Comparison of ENCODE assay signal across 9 cellular contexts in the genomic region with DNA sequence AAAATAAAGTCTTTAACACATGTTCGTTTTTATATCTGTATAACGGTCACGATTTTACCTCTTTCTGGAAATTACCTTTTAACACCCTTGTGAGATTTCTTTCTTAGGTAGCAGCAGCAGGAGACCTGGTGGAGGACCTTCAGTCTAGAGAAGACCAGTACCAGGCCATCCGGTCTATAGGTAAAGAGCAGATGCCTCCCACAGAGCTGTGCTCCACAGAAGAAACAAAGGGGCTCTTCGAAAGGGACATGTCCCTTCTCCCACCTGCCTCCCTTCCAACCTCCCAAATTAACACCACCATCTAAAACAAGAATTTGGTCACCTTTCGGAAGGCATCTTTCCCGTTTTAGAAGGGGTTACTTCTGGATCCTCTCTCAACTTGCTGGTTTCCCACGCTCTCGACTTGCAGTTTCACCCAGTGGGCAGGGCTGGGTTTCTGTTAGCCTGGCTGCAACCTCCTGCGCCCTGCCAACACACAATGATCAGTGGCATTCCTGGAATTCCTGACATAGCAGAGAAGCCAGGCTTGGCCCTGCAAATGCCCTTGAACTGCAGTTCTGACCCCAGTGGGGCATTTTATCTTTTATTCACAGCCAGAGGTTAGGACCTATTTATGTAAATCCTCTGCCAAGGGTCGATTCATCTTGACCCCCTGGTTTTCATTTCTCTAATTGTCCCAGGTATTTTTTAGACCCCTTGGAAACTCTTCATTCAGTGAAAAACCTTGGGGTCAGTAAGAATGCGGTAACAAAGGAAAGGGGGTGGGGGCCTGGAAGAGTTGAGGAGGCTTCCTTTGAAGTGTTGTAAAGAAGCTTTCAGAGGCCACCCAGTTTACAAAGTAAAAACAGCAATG.
DNase-seq lines count a peak whose midpoint lies in the region; ATAC-seq and TF ChIP-seq lines count a peak whose summit lies in the region.
"Had no signal": no experiment of that assay in that cellular context is flagged by ENCODE, and none has a peak within 500 bp of the region (broad histone marks: within the 10 kb centered on the region; RNA-seq: fewer than 3 reads in every experiment).

No MANE protein-coding gene starts in this region.

- peak; percentile 55 for DNase-seq in GM23248
- DNase-seq in T1000 (lab: John Stamatoyannopoulos, UW), result peak; percentile 25
- DNase-seq in heart left ventricle, result peak in 3 of 5 donors; percentile 25 to 60 (median 27)
- no peak for DNase-seq in SHP77 treated with DMSO at 0.1 percent for 48 hours (lab: John Stamatoyannopoulos, UW)
- DNase-seq in HFFc6, result no peak

- H3K27ac ChIP-seq in GM23248 (no peak overlapping the region), heart left ventricle (peak overlapping the region in 9 of 12 donors; percentile 4 to 83 (median 55)), parathyroid adenoma (peak overlapping the region; percentile 15)
- H3K27ac ChIP-seq: HL-60 had no signal

- WGBS in GM23248 (ENCODE audit: low coverage in 1 of 2, low lambda C conversion rate in 2 of 2, missing lambda C conversion rate in 2 of 2), 2 experiments, result 65 to 67% methylated on average over 10 to 12 of the region's 12 CpGs
- 20 to 43% (median 29%) methylated on average over 12 of the region's 12 CpGs for WGBS in heart left ventricle, 4 donors

- H3K36me3 ChIP-seq in GM23248 (ENCODE audit: low read depth) (no peaks in the 10 kb centered on the region), heart left ventricle (no peaks in the 10 kb centered on the region), parathyroid adenoma (ENCODE audit: control insufficient read depth, insufficient read depth, low read length) (no peaks in the 10 kb centered on the region)

- peaks cover 2% of the 10 kb centered on the region; the same call in 1 of the 2 replicates for H3K27me3 Mint-ChIP-seq in HFFc6 (ENCODE audit: insufficient read depth)

- ATAC-seq in heart left ventricle (peak; percentile 53 to 86 (median 61)), HG02884 (IDR thresholded peaks at IDR 0.05; ENCODE audit: unreplicated experiment) (no peak), HG03135 (IDR thresholded peaks at IDR 0.05; ENCODE audit: unreplicated experiment) (no peak)

- intact Hi-C loops in heart left ventricle (cut with DNase I), result no loop called here

- in situ Hi-C loops in GM23248 (cut with MboI), result no loop called here

- H4K20me1 ChIP-seq in GM23248 (ENCODE audit: insufficient read depth), result no peaks in the 10 kb centered on the region

- H3K4me2 ChIP-seq in GM23248 (ENCODE audit: unreplicated experiment), result no peak overlapping the region
- H3K4me2 ChIP-seq in parathyroid adenoma (ENCODE audit: low read length), result peak overlapping the region; percentile 11

- H3K4me3 ChIP-seq in GM23248 (no peak overlapping the region), heart left ventricle (peak overlapping the region in 9 of 12 donors; percentile 16 to 50 (median 38)), parathyroid adenoma (ENCODE audit: low read depth, low read length) (no peak overlapping the region)

- no peaks in the 10 kb centered on the region for H3K9me3 Mint-ChIP-seq in HFFc6

- peaks cover 27% of the 10 kb centered on the region for H3K4me1 ChIP-seq in GM23248 (ENCODE audit: insufficient read depth)
- H3K4me1 ChIP-seq in heart left ventricle, result peaks cover 0 to 4% (median 0%) of the 10 kb centered on the region in 12 donors
- no peaks in the 10 kb centered on the region for H3K4me1 ChIP-seq in parathyroid adenoma

- H3K9me3 ChIP-seq in GM23248 (ENCODE audit: low read depth), result no peaks in the 10 kb centered on the region
- no peaks in the 10 kb centered on the region for H3K9me3 ChIP-seq in heart left ventricle
- no peaks in the 10 kb centered on the region for H3K9me3 ChIP-seq in parathyroid adenoma (ENCODE audit: control insufficient read depth, low read length)

- no peaks in the 10 kb centered on the region for H3K9me2 ChIP-seq in GM23248 (ENCODE audit: insufficient read depth)

- H3K4me3 Mint-ChIP-seq in HFFc6, result no peak overlapping the region

- H2AFZ ChIP-seq in GM23248 (no peak overlapping the region), parathyroid adenoma (no peak overlapping the region)

- no peaks in the 10 kb centered on the region for H3K36me3 Mint-ChIP-seq in HFFc6 (ENCODE audit: low read depth)

- no peak for TF ChIP-seq POLR2A in heart left ventricle (IDR thresholded peaks at IDR 0.05)

- peaks cover 9% of the 10 kb centered on the region; the same call in 1 of the 2 replicates for H3F3A ChIP-seq in GM23248 (ENCODE audit: insufficient read depth)

- H3K79me2 ChIP-seq in GM23248 (ENCODE audit: insufficient read depth), result no peaks in the 10 kb centered on the region
- no peaks in the 10 kb centered on the region for H3K79me2 ChIP-seq in parathyroid adenoma

- no peak for TF ChIP-seq CTCF in heart left ventricle (IDR thresholded peaks at IDR 0.05)
- TF ChIP-seq CTCF in parathyroid adenoma (IDR thresholded peaks at IDR 0.05), result no peak
- TF ChIP-seq CTCF in HFFc6 (IDR thresholded peaks at IDR 0.05), result no peak

- H3K27me3 ChIP-seq in GM23248 (replicated peaks; ENCODE audit: insufficient read depth) (no peaks in the 10 kb centered on the region), heart left ventricle (peaks cover 0 to 16% (median 0%) of the 10 kb centered on the region in 9 donors), parathyroid adenoma (ENCODE audit: control insufficient read depth, insufficient read depth, low read length) (no peaks in the 10 kb centered on the region)

- H3K4me1 Mint-ChIP-seq in HFFc6 (ENCODE audit: low read depth), result peaks cover 27% of the 10 kb centered on the region

- no peak overlapping the region; the same call in 1 of the 2 replicates for H3K27ac Mint-ChIP-seq in HFFc6

- no peak overlapping the region for H3K9ac ChIP-seq in GM23248
- H3K9ac ChIP-seq in parathyroid adenoma, result no peak overlapping the region

Comparison
In these comparisons a context has a peak if more than half of its experiments do, and no peak if none do; other contexts are left out.
1. DNase-seq: peak in GM23248 (single experiment), T1000 (single experiment) and heart left ventricle (3 of 5); none in SHP77 treated with DMSO at 0.1 percent for 48 hours (single experiment) and HFFc6 (single experiment).
2. H3K4me3 ChIP-seq: peak in heart left ventricle (9 of 12); none in GM23248 (single experiment) and parathyroid adenoma (single experiment).
3. ATAC-seq: peak in heart left ventricle (4 of 4); none in HG02884 (single experiment) and HG03135 (single experiment).